8 cellular contexts compared by ENCODE assay signal in genomic region chr13:77026255-77026782, GRCh38. TPM values are rescaled to one million over a fixed set of nuclear protein-coding genes. Genes with fewer than 3 reads are reported as not detected.
A peak's percentile ranks its signal among the peaks of the same experiment; 100 is the strongest.
DNase-seq lines count a peak whose midpoint lies in the region; ATAC-seq and TF ChIP-seq lines count a peak whose summit lies in the region.

No MANE protein-coding gene starts in this region.

- peak; percentile 63 for ATAC-seq in GM18909 (IDR thresholded peaks at IDR 0.05; ENCODE audit: poor library complexity, unreplicated experiment)
- ATAC-seq in HG03175 (IDR thresholded peaks at IDR 0.05; ENCODE audit: unreplicated experiment) = peak; percentile 52
- ATAC-seq in effector memory CD8-positive, alpha-beta T cell (replicated peaks) = peak; percentile 58

- no peaks in the 10 kb centered on the region for H3K9me3 Mint-ChIP-seq in effector memory CD8-positive, alpha-beta T cell

- no peak for TF ChIP-seq CTCF in AG10803 (conservative IDR thresholded peaks at IDR 0.05; ENCODE audit: low read length)

- peak overlapping the region; percentile 93 to 96 for H3K27ac Mint-ChIP-seq in effector memory CD8-positive, alpha-beta T cell

- H3K4me3 Mint-ChIP-seq in effector memory CD8-positive, alpha-beta T cell = peak overlapping the region; percentile 90 to 97

- H3K4me3 ChIP-seq in AG10803 (ENCODE audit: low read length) = peak overlapping the region; percentile 82

- peaks cover 43% of the 10 kb centered on the region for H3K36me3 Mint-ChIP-seq in effector memory CD8-positive, alpha-beta T cell (ENCODE audit: insufficient read depth)

- H3K4me1 Mint-ChIP-seq in effector memory CD8-positive, alpha-beta T cell (ENCODE audit: low read depth in 2 of 2) = peaks cover 36 to 44% of the 10 kb centered on the region in 2 donors

- peaks cover 7 to 9% of the 10 kb centered on the region in 2 donors for H3K27me3 Mint-ChIP-seq in effector memory CD8-positive, alpha-beta T cell

- DNase-seq in AG10803 (ENCODE audit: low read depth) = peak; percentile 69
- peak; percentile 13 for DNase-seq in NCI-H774 (lab: John Stamatoyannopoulos, UW)
- peak; percentile 85 for DNase-seq in activated CD8-positive, alpha-beta memory T cell treated with anti-CD3 and anti-CD28 coated beads for 24 hours
- peak; percentile 61 to 66 (median 62) for DNase-seq in effector memory CD8-positive, alpha-beta T cell
- DNase-seq in mesenteric fat pad (ENCODE audit: low spot score) = peak; percentile 93
- DNase-seq in stimulated activated CD8-positive, alpha-beta memory T cell treated with anti-CD3 and anti-CD28 coated beads, Interleukin-15, amount 100 ng/mL, for 4 hours (ENCODE audit: low read depth in 2 of 2) = peak; percentile 52 to 54

RNA-seq across cellular contexts. Expression of gene FBXL3, which starts 0.6 kb away (rescaled TPM):
- total RNA-seq in mesenteric fat pad = 44.9 TPM

RNA-seq across cellular contexts. Expression of gene CLN5, which starts 34.4 kb away (rescaled TPM):
- 27.2 TPM for total RNA-seq in mesenteric fat pad

Comparison
In these comparisons a context has a peak if more than half of its experiments do, and no peak if none do; other contexts are left out.
1. Peak in every context shown above with its lines: DNase-seq, ATAC-seq and H3K4me3 ChIP-seq.
2. DNase-seq: peak in every context shown above with its lines; median percentile 93 in mesenteric fat pad; 85 in activated CD8-positive, alpha-beta memory T cell treated with anti-CD3 and anti-CD28 coated beads for 24 hours; 69 in AG10803; 62 in effector memory CD8-positive, alpha-beta T cell; 53 in stimulated activated CD8-positive, alpha-beta memory T cell treated with anti-CD3 and anti-CD28 coated beads, Interleukin-15, amount 100 ng/mL, for 4 hours; 13 in NCI-H774.